In genomic region chr1:56898888-56899287, GRCh38 we compare ENCODE assay signal across 32 cellular contexts. TPM values are rescaled to one million over a fixed set of nuclear protein-coding genes. Genes with fewer than 3 reads are reported as not detected.
"Had no signal": no experiment of that assay in that cellular context is flagged by ENCODE, and none has a peak within 500 bp of the region (broad histone marks: within the 10 kb centered on the region; RNA-seq: fewer than 3 reads in every experiment).

No MANE protein-coding gene starts in this region.

- H3K4me3 Mint-ChIP-seq: mesothelial cell of epicardium; naive B cell; natural killer cell; nephron progenitor cell; stimulated activated effector memory CD8-positive, alpha-beta T cell treated with anti-CD3 and anti-CD28 coated beads, Interleukin-12 subunit alpha, Interleukin-12 subunit beta, amount 100 ng/mL, for 72 hours; stimulated activated naive CD8-positive, alpha-beta T cell treated with anti-CD3 and anti-CD28 coated beads, Interleukin-15, Interleukin-2, amounts not matched to agents 100 ng/mL and 50 ng/mL, for 24 hours had no signal

- H3K27ac ChIP-seq: hepatocyte, left ventricle myocardium inferior, pancreas, prostate gland, sigmoid colon, spleen, suprapubic skin, thoracic aorta, tibial artery, upper lobe of right lung had no signal

- ATAC-seq: natural killer cell; right cardiac atrium; stimulated activated effector memory CD8-positive, alpha-beta T cell treated with anti-CD3 and anti-CD28 coated beads, Interleukin-12 subunit alpha, Interleukin-12 subunit beta, amount 100 ng/mL, for 72 hours; upper lobe of right lung had no signal

- H3K4me1 ChIP-seq: prostate gland, sigmoid colon, spleen, suprapubic skin, tibial artery, upper lobe of right lung had no signal

- H3K9me3 ChIP-seq: left ventricle myocardium inferior, pancreas, prostate gland, sigmoid colon, spleen, suprapubic skin, thoracic aorta, tibial artery, upper lobe of right lung had no signal

- H3K9me3 Mint-ChIP-seq: mesothelial cell of epicardium; natural killer cell; nephron progenitor cell; stimulated activated effector memory CD8-positive, alpha-beta T cell treated with anti-CD3 and anti-CD28 coated beads, Interleukin-12 subunit alpha, Interleukin-12 subunit beta, amount 100 ng/mL, for 72 hours; stimulated activated naive CD8-positive, alpha-beta T cell treated with anti-CD3 and anti-CD28 coated beads, Interleukin-15, Interleukin-2, amounts not matched to agents 100 ng/mL and 50 ng/mL, for 24 hours had no signal

- H3K27ac Mint-ChIP-seq: mesothelial cell of epicardium; naive B cell; natural killer cell; nephron progenitor cell; stimulated activated effector memory CD8-positive, alpha-beta T cell treated with anti-CD3 and anti-CD28 coated beads, Interleukin-12 subunit alpha, Interleukin-12 subunit beta, amount 100 ng/mL, for 72 hours; stimulated activated naive CD8-positive, alpha-beta T cell treated with anti-CD3 and anti-CD28 coated beads, Interleukin-15, Interleukin-2, amounts not matched to agents 100 ng/mL and 50 ng/mL, for 24 hours had no signal

- H3K36me3 Mint-ChIP-seq: mesothelial cell of epicardium; naive B cell; natural killer cell; stimulated activated effector memory CD8-positive, alpha-beta T cell treated with anti-CD3 and anti-CD28 coated beads, Interleukin-12 subunit alpha, Interleukin-12 subunit beta, amount 100 ng/mL, for 72 hours had no signal

- H3K36me3 ChIP-seq: left ventricle myocardium inferior, pancreas, prostate gland, sigmoid colon, spleen, suprapubic skin, thoracic aorta, tibial artery, upper lobe of right lung had no signal

- H2AFZ ChIP-seq: hepatocyte had no signal

- H3K4me1 Mint-ChIP-seq: mesothelial cell of epicardium; naive B cell; nephron progenitor cell; stimulated activated effector memory CD8-positive, alpha-beta T cell treated with anti-CD3 and anti-CD28 coated beads, Interleukin-12 subunit alpha, Interleukin-12 subunit beta, amount 100 ng/mL, for 72 hours had no signal

- H3K4me2 ChIP-seq: hepatocyte had no signal

- FAIRE-seq: pancreas, small intestine, urothelium cell line had no signal

- H3K79me2 ChIP-seq: hepatocyte had no signal

- H3K27me3 ChIP-seq: hepatocyte, pancreas, sigmoid colon, suprapubic skin, tibial artery had no signal

- DNase-seq: islet precursor cell; left ventricle myocardium inferior; mesendoderm; naive B cell; natural killer cell; nephron progenitor cell; nucleus accumbens; pancreas; posterior cingulate gyrus; right cardiac atrium; sigmoid colon; small intestine; spleen; stimulated activated CD4-positive, alpha-beta T cell treated with anti-CD3 and anti-CD28 coated beads, Interleukin-4, amount 100 ng/mL, for 24 hours; stimulated activated naive CD4-positive, alpha-beta T cell; tibial artery; trophoblast cell; upper lobe of right lung had no signal

- H3K4me3 ChIP-seq: hepatocyte, left ventricle myocardium inferior, lung, pancreas, prostate gland, sigmoid colon, spleen, suprapubic skin, thoracic aorta, tibial artery, upper lobe of right lung had no signal

RNA-seq across cellular contexts. Expression of gene C8A, which starts 44.3 kb away (rescaled TPM):
- total RNA-seq: kidney epithelial cell, left ventricle myocardium inferior, lower leg skin, mesothelial cell of epicardium, mononuclear cell, natural killer cell, osteoblast, prostate gland, right cardiac atrium, sigmoid colon, spleen, subcutaneous adipose tissue, thoracic aorta, upper lobe of right lung had no signal
- polyA plus RNA-seq: pancreas, right cardiac atrium, sigmoid colon had no signal
